Comparison of ENCODE assay signal across 9 cellular contexts in genomic region chr12:49288412-49288853, GRCh38. TPM values are rescaled to one million over a fixed set of nuclear protein-coding genes. Genes with fewer than 3 reads are reported as not detected.
DNase-seq lines count a peak whose midpoint lies in the region; ATAC-seq and TF ChIP-seq lines count a peak whose summit lies in the region.
"Had no signal": no experiment of that assay in that cellular context is flagged by ENCODE, and none has a peak within 500 bp of the region (broad histone marks: within the 10 kb centered on the region; RNA-seq: fewer than 3 reads in every experiment).

No MANE protein-coding gene starts in this region.

- DNase-seq in Caco-2 (peak in 1 of 2 experiments; percentile 75), HFF-Myc (ENCODE audit: extremely low read depth, low read depth) (no peak), T-helper 17 cell (peak; percentile 39 to 68 (median 54)), amygdala (lab: John Stamatoyannopoulos, UW) (peak in 29 of 56 donors; percentile 1 to 70 (median 17)), hepatic stellate cell (ENCODE audit: low spot score) (peak; percentile 73)
- peak; percentile 42 for DNase-seq in stimulated activated CD4-positive, alpha-beta T cell treated with anti-CD3 and anti-CD28 coated beads, Interleukin-15, amount 100 ng/mL, for 1 hour (ENCODE audit: low read depth in 1 of 2, low spot score in 1 of 2)

- H3K27ac Mint-ChIP-seq in Caco-2 (ENCODE audit: unreplicated experiment) (no peak overlapping the region), T-helper 17 cell (no peak overlapping the region)
- H3K27ac Mint-ChIP-seq: T-helper 1 cell treated with Interleukin-12 subunit alpha and Interleukin-12 subunit beta and Interleukin-4 antibody, amounts not matched to agents 30 μg/mL and 1 μg/mL, for 36 hours had no signal

- H3K4me1 ChIP-seq in Caco-2 = peaks cover 3% of the 10 kb centered on the region; the same call in 1 of the 2 replicates

- TF ChIP-seq CTCF in Caco-2 (IDR thresholded peaks at IDR 0.05; ENCODE audit: insufficient read depth in 1 of 2, low read depth in 1 of 2, low read length in 1 of 2, severe bottlenecking in 1 of 2, unreplicated experiment in 1 of 2) (peak; percentile 77 to 96), HFF-Myc (IDR thresholded peaks at IDR 0.05; ENCODE audit: low read depth, low read length, missing control alignments) (peak; percentile 82)

- H3K27me3 Mint-ChIP-seq in Caco-2 (ENCODE audit: insufficient read depth, unreplicated experiment) (peaks cover 3% of the 10 kb centered on the region), T-helper 17 cell (peaks cover 49% of the 10 kb centered on the region)

- H3K9me3 ChIP-seq in Caco-2 (no peaks in the 10 kb centered on the region), T-helper 17 cell (ENCODE audit: control insufficient read depth, low read length, poor library complexity, severe bottlenecking) (no peaks in the 10 kb centered on the region)

- no TSS peak for BruUV-seq in Caco-2 (replicated peaks; lab: Mats Ljungman, UMichigan)

- H3K4me3 Mint-ChIP-seq in Caco-2 (ENCODE audit: unreplicated experiment) (no peak overlapping the region), T-helper 17 cell (no peak overlapping the region)
- H3K4me3 Mint-ChIP-seq: T-helper 1 cell treated with Interleukin-12 subunit alpha and Interleukin-12 subunit beta and Interleukin-4 antibody, amounts not matched to agents 30 μg/mL and 1 μg/mL, for 36 hours had no signal

- peak; percentile 82 for ATAC-seq in T-helper 17 cell
- ATAC-seq in HG03432 (IDR thresholded peaks at IDR 0.05; ENCODE audit: unreplicated experiment) = no peak
- ATAC-seq in HG02623 (IDR thresholded peaks at IDR 0.05; ENCODE audit: unreplicated experiment) = no peak

- H3K9me3 Mint-ChIP-seq in Caco-2 (ENCODE audit: unreplicated experiment) = no peaks in the 10 kb centered on the region
- H3K9me3 Mint-ChIP-seq: T-helper 1 cell treated with Interleukin-12 subunit alpha and Interleukin-12 subunit beta and Interleukin-4 antibody, amounts not matched to agents 30 μg/mL and 1 μg/mL, for 36 hours had no signal

- no peaks in the 10 kb centered on the region for H3K36me3 ChIP-seq in Caco-2 (ENCODE audit: control insufficient read depth, insufficient read depth, low read length)

- CTCF ChIA-PET in Caco-2 (lab: Charles Lee) = interaction anchor here (0.6 to 2.4 kb wide), 15 partner anchors 9 to 292 kb away, joined by 3 to 41 read pairs (median 7); partner anchors contain the start of genes C1QL4 and TROAP

- POLR2A ChIA-PET in Caco-2 (lab: Charles Lee) = interaction anchor here (0.5 to 0.9 kb wide), 2 partner anchors 35 to 68 kb away, joined by 3 read pairs; partner anchors contain the start of gene TROAP

- H3K27me3 ChIP-seq in Caco-2 (replicated peaks; ENCODE audit: control insufficient read depth, insufficient read depth, low read length) = no peaks in the 10 kb centered on the region

- H3K4me1 Mint-ChIP-seq in Caco-2 (ENCODE audit: low read depth, unreplicated experiment) (peaks cover 6% of the 10 kb centered on the region), T-helper 17 cell (peaks cover 7% of the 10 kb centered on the region)

- intact Hi-C loops in Caco-2 (cut with micrococcal nuclease; ENCODE audit: unreplicated experiment) = loop anchor here (1.0 to 2.0 kb wide), 5 partner anchors 9 to 226 kb away; partner anchors contain the start of genes DNAJC22 and TROAP

- H3K4me3 ChIP-seq in Caco-2 (ENCODE audit: low read depth, low read length) (no peak overlapping the region), HFF-Myc (replicated peaks; ENCODE audit: low read depth, low read length) (no peak overlapping the region)

- no peaks in the 10 kb centered on the region for H3K36me3 Mint-ChIP-seq in Caco-2 (ENCODE audit: insufficient read depth, unreplicated experiment)
- peaks cover 2% of the 10 kb centered on the region for H3K36me3 Mint-ChIP-seq in T-helper 17 cell (ENCODE audit: low read depth)

RNA-seq across cellular contexts. Expression of gene PRPH, which starts 6.5 kb away (rescaled TPM):
- total RNA-seq in Caco-2 (2022) (3.2 and 4.9 TPM in 2 replicates), T-helper 17 cell (not detected)

RNA-seq across cellular contexts. Expression of gene TUBA1C, which starts 23.6 kb away (rescaled TPM):
- total RNA-seq in Caco-2 (2022) (636 and 638 TPM in 2 replicates), T-helper 17 cell (10 to 100 TPM; 49.7 to 66.7 TPM)

RNA-seq across cellular contexts. Expression of gene TROAP, which starts 34.6 kb away (rescaled TPM):
- total RNA-seq in Caco-2 (2022) = 134 and 135 TPM in 2 replicates
- under 1 TPM in 1 of 2 donors, not detected in 1; 0.55 TPM for total RNA-seq in T-helper 17 cell

RNA-seq across cellular contexts. Expression of gene C1QL4, which starts 48.6 kb away (rescaled TPM):
- total RNA-seq in Caco-2 (2022) = 2.6 and 3.6 TPM in 2 replicates
- not detected for total RNA-seq in T-helper 17 cell

RNA-seq across cellular contexts. Expression of gene DNAJC22, which starts 58.3 kb away (rescaled TPM):
- total RNA-seq in Caco-2 (2022) = 40.6 and 47.7 TPM in 2 replicates
- not detected for total RNA-seq in T-helper 17 cell

Comparison
In these comparisons a context has a peak if more than half of its experiments do, and no peak if none do; other contexts are left out.
1. RNA of gene TROAP, which starts 34.6 kb away (total RNA-seq): 134 to 135 TPM in Caco-2; 0.55 TPM in T-helper 17 cell; every median in the first group is over 10 times any median in the second.